Comparison of ENCODE assay signal across 25 cellular contexts in the genomic region with DNA sequence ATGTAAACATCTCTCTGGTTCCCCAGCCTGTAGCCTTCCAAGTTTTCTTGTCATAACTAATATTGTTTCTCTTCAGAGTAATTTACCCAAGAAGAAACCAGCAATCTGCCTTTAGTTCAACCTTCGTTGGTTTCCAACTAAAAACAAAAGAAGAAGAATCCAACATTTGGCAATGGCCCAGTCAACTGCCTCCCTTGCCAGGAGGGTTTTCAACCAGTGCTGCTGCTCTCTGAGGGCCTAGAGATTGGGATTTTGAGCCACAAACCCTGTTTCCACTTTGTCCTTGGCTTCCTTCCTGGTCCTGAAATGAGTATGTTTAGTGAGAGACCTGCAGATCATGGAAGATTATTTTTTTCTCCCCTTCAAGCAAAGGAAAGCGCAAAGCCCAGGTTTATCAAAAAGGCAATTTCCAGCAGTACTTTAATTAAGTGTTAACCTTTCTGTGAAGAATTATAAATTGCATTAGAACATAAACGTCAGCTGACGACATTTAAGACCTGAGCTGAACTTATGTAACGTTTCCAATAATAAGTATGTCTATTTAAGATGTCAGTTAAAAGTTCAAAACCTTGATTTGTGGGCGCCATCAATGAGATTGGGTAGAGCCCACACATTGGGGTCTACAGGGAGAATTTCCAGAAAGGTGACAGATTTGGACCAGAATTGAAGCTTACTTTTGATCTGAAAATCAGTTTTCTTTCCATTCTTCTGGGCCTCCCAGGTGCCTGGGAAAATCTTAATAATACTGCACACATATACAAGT.
A peak's percentile ranks its signal among the peaks of the same experiment; 100 is the strongest.
DNase-seq lines count a peak whose midpoint lies in the region; TF ChIP-seq lines count a peak whose summit lies in the region.
"Had no signal": no experiment of that assay in that cellular context is flagged by ENCODE, and none has a peak within 500 bp of the region (broad histone marks: within the 10 kb centered on the region; RNA-seq: fewer than 3 reads in every experiment).

No MANE protein-coding gene starts in this region.

- no peak overlapping the region for H3K9ac ChIP-seq in BLaER1

- peaks cover 44% of the 10 kb centered on the region for H3K4me1 ChIP-seq in BLaER1
- peaks cover 5 to 16% (median 14%) of the 10 kb centered on the region in 4 donors for H3K4me1 ChIP-seq in esophagus muscularis mucosa
- H3K4me1 ChIP-seq in ovary (ENCODE audit: insufficient read depth) = peaks cover 2% of the 10 kb centered on the region
- H3K4me1 ChIP-seq: A549, BE2C, Caco-2, foreskin keratinocyte had no signal

- peaks cover 22% of the 10 kb centered on the region for H3K9me3 ChIP-seq in BLaER1
- H3K9me3 ChIP-seq in esophagus muscularis mucosa = no peaks in the 10 kb centered on the region
- H3K9me3 ChIP-seq in ovary = no peaks in the 10 kb centered on the region
- H3K9me3 ChIP-seq: A549, BE2C, Caco-2 had no signal

- H3K27me3 ChIP-seq in BLaER1 (no peaks in the 10 kb centered on the region), esophagus muscularis mucosa (no peaks in the 10 kb centered on the region), ovary (no peaks in the 10 kb centered on the region)
- H3K27me3 ChIP-seq: BE2C, foreskin keratinocyte had no signal

- peak; percentile 87 for DNase-seq in NCI-H446 treated with DMSO at 0.1 percent for 48 hours (lab: John Stamatoyannopoulos, UW)
- peak; percentile 50 for DNase-seq in esophagus muscularis mucosa (ENCODE audit: extremely low spot score)
- DNase-seq in ovary = peak in 4 of 5 donors; percentile 33 to 75 (median 56)
- no peak for DNase-seq in HFFc6
- no peak for DNase-seq in activated T-helper 1 cell treated with anti-CD3 and anti-CD28 coated beads, Interleukin-12 subunit alpha, Interleukin-12 subunit beta, Interleukin-2, Interleukin-4 antibody, amounts not matched to agents 30 ng/mL and 10 ng/mL and 1 ng/mL, durations not matched to agents 14 hours and 24 hours and 36 hours (ENCODE audit: low spot score)
- DNase-seq in NCI-H2171 treated with DMSO at 0.1 percent for 48 hours (lab: John Stamatoyannopoulos, UW) = no peak
- no peak for DNase-seq in NCI-H1048 (lab: John Stamatoyannopoulos, UW)
- DNase-seq: activated CD4-positive, alpha-beta T cell treated with anti-CD3 and anti-CD28 coated beads, Interleukin-2, amount 50 U/mL, for 4 hours; activated CD4-positive, CD25-positive, alpha-beta regulatory T cell; BE2C; Caco-2; DMS79; foreskin keratinocyte; hippocampal formation; NCI-H1105 treated with DMSO at 0.1 percent for 48 hours; NCI-H2081 treated with DMSO at 0.1 percent for 48 hours; NK-92 treated with Interleukin-12 subunit alpha and Interleukin-12 subunit beta, amount 100 ng/mL, for 24 hours; SIG-M5; SW 1271 had no signal

- H3K27ac ChIP-seq in BLaER1 (peak overlapping the region; percentile 18; the same call in 1 of the 2 replicates), esophagus muscularis mucosa (replicated peaks in 1 of 4) (peak overlapping the region in 3 of 4 donors; percentile 8 to 42 (median 13)), ovary (peak overlapping the region in 1 of 2 donors; percentile 57)
- H3K27ac ChIP-seq: A549, foreskin keratinocyte had no signal

- no peaks in the 10 kb centered on the region; the same call in 1 of the 2 replicates for H3K27me3 Mint-ChIP-seq in HFFc6 (ENCODE audit: insufficient read depth)
- no peaks in the 10 kb centered on the region for H3K27me3 Mint-ChIP-seq in activated T-helper 1 cell treated with anti-CD3 and anti-CD28 coated beads, Interleukin-12 subunit alpha, Interleukin-12 subunit beta, Interleukin-2, Interleukin-4 antibody, amounts not matched to agents 30 ng/mL and 10 ng/mL and 1 ng/mL, durations not matched to agents 14 hours and 24 hours and 36 hours (ENCODE audit: insufficient read depth)
- H3K27me3 Mint-ChIP-seq: progenitor cell of endocrine pancreas had no signal

- H3K36me3 ChIP-seq in BLaER1 (no peaks in the 10 kb centered on the region), esophagus muscularis mucosa (no peaks in the 10 kb centered on the region), ovary (no peaks in the 10 kb centered on the region)
- H3K36me3 ChIP-seq: BE2C had no signal

- no peaks in the 10 kb centered on the region for H3K4me1 Mint-ChIP-seq in HFFc6 (ENCODE audit: low read depth)
- H3K4me1 Mint-ChIP-seq in activated T-helper 1 cell treated with anti-CD3 and anti-CD28 coated beads, Interleukin-12 subunit alpha, Interleukin-12 subunit beta, Interleukin-2, Interleukin-4 antibody, amounts not matched to agents 30 ng/mL and 10 ng/mL and 1 ng/mL, durations not matched to agents 14 hours and 24 hours and 36 hours (ENCODE audit: low read depth) = no peaks in the 10 kb centered on the region
- H3K4me1 Mint-ChIP-seq: activated naive CD4-positive, alpha-beta T cell treated with anti-CD3 and anti-CD28 coated beads, Interleukin-2, amount 50 U/mL, for 24 hours had no signal

- H3K4me3 Mint-ChIP-seq in HFFc6 = no peak overlapping the region
- H3K4me3 Mint-ChIP-seq in activated T-helper 1 cell treated with anti-CD3 and anti-CD28 coated beads, Interleukin-12 subunit alpha, Interleukin-12 subunit beta, Interleukin-2, Interleukin-4 antibody, amounts not matched to agents 30 ng/mL and 10 ng/mL and 1 ng/mL, durations not matched to agents 14 hours and 24 hours and 36 hours = no peak overlapping the region
- H3K4me3 Mint-ChIP-seq: activated naive CD4-positive, alpha-beta T cell treated with anti-CD3 and anti-CD28 coated beads, Interleukin-2, amount 50 U/mL, for 24 hours; nephron had no signal

- TF ChIP-seq EP300 in esophagus muscularis mucosa (IDR thresholded peaks at IDR 0.05) = no peak
- TF ChIP-seq EP300 in ovary (IDR thresholded peaks at IDR 0.05) = no peak

- peak overlapping the region; percentile 56 for H3K4me2 ChIP-seq in BLaER1
- H3K4me2 ChIP-seq: A549 had no signal

- H3K4me3 ChIP-seq in BLaER1 (no peak overlapping the region), esophagus muscularis mucosa (no peak overlapping the region), ovary (no peak overlapping the region)
- H3K4me3 ChIP-seq: A549, GM12878 had no signal

- TF ChIP-seq POLR2A in esophagus muscularis mucosa (IDR thresholded peaks at IDR 0.05; ENCODE audit: low read depth) = no peak
- no peak for TF ChIP-seq POLR2A in ovary (IDR thresholded peaks at IDR 0.05)

- no peaks in the 10 kb centered on the region; the same call in 1 of the 2 replicates for H3K9me3 Mint-ChIP-seq in HFFc6
- H3K9me3 Mint-ChIP-seq in activated T-helper 1 cell treated with anti-CD3 and anti-CD28 coated beads, Interleukin-12 subunit alpha, Interleukin-12 subunit beta, Interleukin-2, Interleukin-4 antibody, amounts not matched to agents 30 ng/mL and 10 ng/mL and 1 ng/mL, durations not matched to agents 14 hours and 24 hours and 36 hours = no peaks in the 10 kb centered on the region
- H3K9me3 Mint-ChIP-seq: activated naive CD4-positive, alpha-beta T cell treated with anti-CD3 and anti-CD28 coated beads, Interleukin-2, amount 50 U/mL, for 24 hours; nephron had no signal

- no peaks in the 10 kb centered on the region for H4K20me1 ChIP-seq in BLaER1

- WGBS in esophagus muscularis mucosa = 63% methylated on average over 6 of the region's 6 CpGs
- 39 to 52% (median 41%) methylated on average over 6 of the region's 6 CpGs for WGBS in ovary, 3 donors

- TF ChIP-seq CTCF in esophagus muscularis mucosa (IDR thresholded peaks at IDR 0.05) (no peak), ovary (IDR thresholded peaks at IDR 0.05) (no peak), HFFc6 (IDR thresholded peaks at IDR 0.05) (no peak)

- H3K36me3 Mint-ChIP-seq in HFFc6 (ENCODE audit: low read depth) = no peaks in the 10 kb centered on the region
- H3K36me3 Mint-ChIP-seq in activated T-helper 1 cell treated with anti-CD3 and anti-CD28 coated beads, Interleukin-12 subunit alpha, Interleukin-12 subunit beta, Interleukin-2, Interleukin-4 antibody, amounts not matched to agents 30 ng/mL and 10 ng/mL and 1 ng/mL, durations not matched to agents 14 hours and 24 hours and 36 hours (ENCODE audit: low read depth) = no peaks in the 10 kb centered on the region
- H3K36me3 Mint-ChIP-seq: activated naive CD4-positive, alpha-beta T cell treated with anti-CD3 and anti-CD28 coated beads, Interleukin-2, amount 50 U/mL, for 24 hours had no signal

- intact Hi-C loops in esophagus muscularis mucosa (cut with DNase I) = no loop called here
- intact Hi-C loops in ovary (cut with DNase I) = no loop called here
- intact Hi-C loops in activated T-helper 1 cell treated with anti-CD3 and anti-CD28 coated beads, Interleukin-12 subunit alpha, Interleukin-12 subunit beta, Interleukin-2, Interleukin-4 antibody, amounts not matched to agents 30 ng/mL and 10 ng/mL and 1 ng/mL, durations not matched to agents 14 hours and 24 hours and 36 hours (cut with micrococcal nuclease) = no loop called here

- no peak overlapping the region for H3K27ac Mint-ChIP-seq in HFFc6
- no peak overlapping the region for H3K27ac Mint-ChIP-seq in activated T-helper 1 cell treated with anti-CD3 and anti-CD28 coated beads, Interleukin-12 subunit alpha, Interleukin-12 subunit beta, Interleukin-2, Interleukin-4 antibody, amounts not matched to agents 30 ng/mL and 10 ng/mL and 1 ng/mL, durations not matched to agents 14 hours and 24 hours and 36 hours
- H3K27ac Mint-ChIP-seq: activated naive CD4-positive, alpha-beta T cell treated with anti-CD3 and anti-CD28 coated beads, Interleukin-2, amount 50 U/mL, for 24 hours; nephron; progenitor cell of endocrine pancreas had no signal

Comparison
In these comparisons a context has a peak if more than half of its experiments do, and no peak if none do; other contexts are left out.
1. DNase-seq: peak in NCI-H446 treated with DMSO at 0.1 percent for 48 hours (single experiment), esophagus muscularis mucosa (single experiment) and ovary (4 of 5); none in HFFc6 (single experiment), activated T-helper 1 cell treated with anti-CD3 and anti-CD28 coated beads, Interleukin-12 subunit alpha, Interleukin-12 subunit beta, Interleukin-2, Interleukin-4 antibody, amounts not matched to agents 30 ng/mL and 10 ng/mL and 1 ng/mL, durations not matched to agents 14 hours and 24 hours and 36 hours (single experiment), NCI-H2171 treated with DMSO at 0.1 percent for 48 hours (single experiment) and NCI-H1048 (single experiment).